1 cellular context compared by ENCODE assay signal in the genomic region with DNA sequence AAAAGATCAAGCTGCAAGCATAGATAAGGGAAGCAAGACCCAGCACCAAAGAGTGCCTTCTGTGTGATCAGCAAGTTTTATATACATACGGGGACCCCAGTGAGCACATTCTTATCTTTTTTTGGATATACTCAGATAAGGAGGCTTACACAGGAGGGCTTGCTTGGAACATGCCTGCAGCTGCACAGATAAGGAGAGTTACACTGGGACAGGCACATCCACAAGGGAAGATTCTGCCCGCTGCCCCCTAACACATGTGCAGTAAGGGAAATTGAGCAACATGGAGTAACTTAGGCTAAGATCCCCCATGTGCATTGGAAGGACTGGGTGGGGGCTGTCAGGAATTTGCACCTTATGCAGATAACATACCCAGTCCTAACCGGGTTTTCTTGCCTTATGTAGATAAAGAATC.
TF ChIP-seq lines count a peak whose summit lies in the region.

No MANE protein-coding gene starts in this region.

TF ChIP-seq in K562, 482 proteins besides CTCF, POLR2A, EP300 and RAD21 (continued from another document and continues in another):
- TF ChIP-seq, protein P1, sequence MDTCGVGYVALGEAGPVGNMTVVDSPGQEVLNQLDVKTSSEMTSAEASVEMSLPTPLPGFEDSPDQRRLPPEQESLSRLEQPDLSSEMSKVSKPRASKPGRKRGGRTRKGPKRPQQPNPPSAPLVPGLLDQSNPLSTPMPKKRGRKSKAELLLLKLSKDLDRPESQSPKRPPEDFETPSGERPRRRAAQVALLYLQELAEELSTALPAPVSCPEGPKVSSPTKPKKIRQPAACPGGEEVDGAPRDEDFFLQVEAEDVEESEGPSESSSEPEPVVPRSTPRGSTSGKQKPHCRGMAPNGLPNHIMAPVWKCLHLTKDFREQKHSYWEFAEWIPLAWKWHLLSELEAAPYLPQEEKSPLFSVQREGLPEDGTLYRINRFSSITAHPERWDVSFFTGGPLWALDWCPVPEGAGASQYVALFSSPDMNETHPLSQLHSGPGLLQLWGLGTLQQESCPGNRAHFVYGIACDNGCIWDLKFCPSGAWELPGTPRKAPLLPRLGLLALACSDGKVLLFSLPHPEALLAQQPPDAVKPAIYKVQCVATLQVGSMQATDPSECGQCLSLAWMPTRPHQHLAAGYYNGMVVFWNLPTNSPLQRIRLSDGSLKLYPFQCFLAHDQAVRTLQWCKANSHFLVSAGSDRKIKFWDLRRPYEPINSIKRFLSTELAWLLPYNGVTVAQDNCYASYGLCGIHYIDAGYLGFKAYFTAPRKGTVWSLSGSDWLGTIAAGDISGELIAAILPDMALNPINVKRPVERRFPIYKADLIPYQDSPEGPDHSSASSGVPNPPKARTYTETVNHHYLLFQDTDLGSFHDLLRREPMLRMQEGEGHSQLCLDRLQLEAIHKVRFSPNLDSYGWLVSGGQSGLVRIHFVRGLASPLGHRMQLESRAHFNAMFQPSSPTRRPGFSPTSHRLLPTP (IDR thresholded peaks at IDR 0.05; ENCODE audit: borderline replicate concordance, extremely low read depth, insufficient read length) = no peak
- TF ChIP-seq TEAD2 (tag; IDR thresholded peaks at IDR 0.05) (peak; percentile 88), ZNF134 (CRISPR knock-in tag; conservative IDR thresholded peaks at IDR 0.05) (peak; percentile 78), ZNF79 (CRISPR knock-in tag; IDR thresholded peaks at IDR 0.05; ENCODE audit: low read depth) (peak; percentile 93), NFATC3 (IDR thresholded peaks at IDR 0.05) (no peak), ZNF232 (CRISPR knock-in tag; IDR thresholded peaks at IDR 0.05) (no peak), BHLHE40 (IDR thresholded peaks at IDR 0.05; ENCODE audit: low read length) (peak; percentile 61; the same call in 1 of the 2 replicates), SOX6 (IDR thresholded peaks at IDR 0.05) (peak; percentile 94), SETDB1 (IDR thresholded peaks at IDR 0.05; ENCODE audit: low read length) (no peak), ZNF445 (CRISPR knock-in tag; IDR thresholded peaks at IDR 0.05; ENCODE audit: low read depth) (peak; percentile 66; the same call in 1 of the 2 replicates), MEF2A (IDR thresholded peaks at IDR 0.05; ENCODE audit: control insufficient read depth, low read depth, low read length) (no peak), HMG20A (CRISPR knock-in tag; conservative IDR thresholded peaks at IDR 0.05) (peak; percentile 83), GATAD2A (IDR thresholded peaks at IDR 0.05) (peak; percentile 97), CEBPB (tag; IDR thresholded peaks at IDR 0.05) (peak; percentile 86), SIN3A (IDR thresholded peaks at IDR 0.05; ENCODE audit: borderline replicate concordance in 2 of 2, control insufficient read depth in 1 of 2, low read depth in 2 of 2, low read length in 2 of 2) (no peak), ELF1 (tag; IDR thresholded peaks at IDR 0.05) (no peak), ZNF239 (CRISPR knock-in tag; IDR thresholded peaks at IDR 0.05) (peak; percentile 93), SMARCA4 (IDR thresholded peaks at IDR 0.05) (peak; percentile 93), ZNF785 (CRISPR knock-in tag; IDR thresholded peaks at IDR 0.05) (no peak), POLR3G (IDR thresholded peaks at IDR 0.05; ENCODE audit: extremely low read depth, insufficient read length, insufficient replicate concordance) (no peak), CBX5 (IDR thresholded peaks at IDR 0.05; ENCODE audit: borderline replicate concordance, low read depth) (no peak), RCOR1 (IDR thresholded peaks at IDR 0.05; ENCODE audit: borderline replicate concordance in 1 of 2, low read depth in 2 of 2, low read length in 2 of 2) (peak in 1 of 2 experiments; percentile 84; a peak in 1 of 4 replicates), IRF2 (CRISPR knock-in tag; IDR thresholded peaks at IDR 0.05) (no peak), U2AF1 (optimal IDR thresholded peaks at IDR 0.05; ENCODE audit: low read depth, low read length) (no peak), KDM5B (IDR thresholded peaks at IDR 0.05; ENCODE audit: insufficient replicate concordance, low read depth, low read length) (no peak), BRCA1 (IDR thresholded peaks at IDR 0.05) (no peak), BRCA1 (CRISPR knock-in tag; IDR thresholded peaks at IDR 0.05) (no peak), NFE2L1 (tag; IDR thresholded peaks at IDR 0.05; ENCODE audit: borderline replicate concordance, low read depth) (peak; percentile 55; the same call in 1 of the 2 replicates), RUNX1 (IDR thresholded peaks at IDR 0.05; ENCODE audit: low read depth) (no peak), POLR2G (IDR thresholded peaks at IDR 0.05; ENCODE audit: low read depth, low read length) (no peak), ZNF586 (CRISPR knock-in tag; conservative IDR thresholded peaks at IDR 0.05) (peak; percentile 92), CAMTA2 (CRISPR knock-in tag; conservative IDR thresholded peaks at IDR 0.05) (peak; percentile 84; the same call in 1 of the 2 replicates), RAD51 (IDR thresholded peaks at IDR 0.05; ENCODE audit: borderline replicate concordance, low read depth) (no peak), ZNF217 (CRISPR knock-in tag; IDR thresholded peaks at IDR 0.05) (no peak), HNRNPH1 (optimal IDR thresholded peaks at IDR 0.05; ENCODE audit: low read depth, low read length) (no peak), ZEB2 (IDR thresholded peaks at IDR 0.05) (no peak), ZNF12 (CRISPR knock-in tag; IDR thresholded peaks at IDR 0.05) (no peak), ASH1L (IDR thresholded peaks at IDR 0.05; ENCODE audit: borderline replicate concordance, low read depth, partially characterized antibody) (no peak), ZC3H4 (CRISPR knock-in tag; IDR thresholded peaks at IDR 0.05; ENCODE audit: borderline replicate concordance) (no peak), FOXJ3 (CRISPR knock-in tag; IDR thresholded peaks at IDR 0.05) (no peak), ZKSCAN3 (CRISPR knock-in tag; IDR thresholded peaks at IDR 0.05) (no peak), KLF16 (IDR thresholded peaks at IDR 0.05) (peak; percentile 90), WHSC1 (IDR thresholded peaks at IDR 0.05; ENCODE audit: low read length) (no peak), BRD4 (IDR thresholded peaks at IDR 0.05) (no peak), ZNF165 (CRISPR knock-in tag; IDR thresholded peaks at IDR 0.05; ENCODE audit: borderline replicate concordance) (peak; percentile 99), TAL1 (IDR thresholded peaks at IDR 0.05) (peak; percentile 97)
- TF ChIP-seq, protein P2, sequence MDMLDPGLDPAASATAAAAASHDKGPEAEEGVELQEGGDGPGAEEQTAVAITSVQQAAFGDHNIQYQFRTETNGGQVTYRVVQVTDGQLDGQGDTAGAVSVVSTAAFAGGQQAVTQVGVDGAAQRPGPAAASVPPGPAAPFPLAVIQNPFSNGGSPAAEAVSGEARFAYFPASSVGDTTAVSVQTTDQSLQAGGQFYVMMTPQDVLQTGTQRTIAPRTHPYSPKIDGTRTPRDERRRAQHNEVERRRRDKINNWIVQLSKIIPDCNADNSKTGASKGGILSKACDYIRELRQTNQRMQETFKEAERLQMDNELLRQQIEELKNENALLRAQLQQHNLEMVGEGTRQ (CRISPR knock-in tag; IDR thresholded peaks at IDR 0.05) = no peak
- TF ChIP-seq, protein P3, sequence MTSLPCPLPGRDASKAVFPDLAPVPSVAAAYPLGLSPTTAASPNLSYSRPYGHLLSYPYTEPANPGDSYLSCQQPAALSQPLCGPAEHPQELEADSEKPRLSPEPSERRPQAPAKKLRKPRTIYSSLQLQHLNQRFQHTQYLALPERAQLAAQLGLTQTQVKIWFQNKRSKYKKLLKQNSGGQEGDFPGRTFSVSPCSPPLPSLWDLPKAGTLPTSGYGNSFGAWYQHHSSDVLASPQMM (CRISPR knock-in tag; IDR thresholded peaks at IDR 0.05) = no peak
- TF ChIP-seq, protein P4, sequence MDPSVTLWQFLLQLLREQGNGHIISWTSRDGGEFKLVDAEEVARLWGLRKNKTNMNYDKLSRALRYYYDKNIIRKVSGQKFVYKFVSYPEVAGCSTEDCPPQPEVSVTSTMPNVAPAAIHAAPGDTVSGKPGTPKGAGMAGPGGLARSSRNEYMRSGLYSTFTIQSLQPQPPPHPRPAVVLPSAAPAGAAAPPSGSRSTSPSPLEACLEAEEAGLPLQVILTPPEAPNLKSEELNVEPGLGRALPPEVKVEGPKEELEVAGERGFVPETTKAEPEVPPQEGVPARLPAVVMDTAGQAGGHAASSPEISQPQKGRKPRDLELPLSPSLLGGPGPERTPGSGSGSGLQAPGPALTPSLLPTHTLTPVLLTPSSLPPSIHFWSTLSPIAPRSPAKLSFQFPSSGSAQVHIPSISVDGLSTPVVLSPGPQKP (CRISPR knock-in tag; IDR thresholded peaks at IDR 0.05) = no peak
- TF ChIP-seq, protein P5, sequence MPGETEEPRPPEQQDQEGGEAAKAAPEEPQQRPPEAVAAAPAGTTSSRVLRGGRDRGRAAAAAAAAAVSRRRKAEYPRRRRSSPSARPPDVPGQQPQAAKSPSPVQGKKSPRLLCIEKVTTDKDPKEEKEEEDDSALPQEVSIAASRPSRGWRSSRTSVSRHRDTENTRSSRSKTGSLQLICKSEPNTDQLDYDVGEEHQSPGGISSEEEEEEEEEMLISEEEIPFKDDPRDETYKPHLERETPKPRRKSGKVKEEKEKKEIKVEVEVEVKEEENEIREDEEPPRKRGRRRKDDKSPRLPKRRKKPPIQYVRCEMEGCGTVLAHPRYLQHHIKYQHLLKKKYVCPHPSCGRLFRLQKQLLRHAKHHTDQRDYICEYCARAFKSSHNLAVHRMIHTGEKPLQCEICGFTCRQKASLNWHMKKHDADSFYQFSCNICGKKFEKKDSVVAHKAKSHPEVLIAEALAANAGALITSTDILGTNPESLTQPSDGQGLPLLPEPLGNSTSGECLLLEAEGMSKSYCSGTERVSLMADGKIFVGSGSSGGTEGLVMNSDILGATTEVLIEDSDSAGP (CRISPR knock-in tag; IDR thresholded peaks at IDR 0.05) = no peak
- TF ChIP-seq, protein P6, sequence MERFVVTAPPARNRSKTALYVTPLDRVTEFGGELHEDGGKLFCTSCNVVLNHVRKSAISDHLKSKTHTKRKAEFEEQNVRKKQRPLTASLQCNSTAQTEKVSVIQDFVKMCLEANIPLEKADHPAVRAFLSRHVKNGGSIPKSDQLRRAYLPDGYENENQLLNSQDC (CRISPR knock-in tag; IDR thresholded peaks at IDR 0.05) = no peak
- TF ChIP-seq, protein P7, sequence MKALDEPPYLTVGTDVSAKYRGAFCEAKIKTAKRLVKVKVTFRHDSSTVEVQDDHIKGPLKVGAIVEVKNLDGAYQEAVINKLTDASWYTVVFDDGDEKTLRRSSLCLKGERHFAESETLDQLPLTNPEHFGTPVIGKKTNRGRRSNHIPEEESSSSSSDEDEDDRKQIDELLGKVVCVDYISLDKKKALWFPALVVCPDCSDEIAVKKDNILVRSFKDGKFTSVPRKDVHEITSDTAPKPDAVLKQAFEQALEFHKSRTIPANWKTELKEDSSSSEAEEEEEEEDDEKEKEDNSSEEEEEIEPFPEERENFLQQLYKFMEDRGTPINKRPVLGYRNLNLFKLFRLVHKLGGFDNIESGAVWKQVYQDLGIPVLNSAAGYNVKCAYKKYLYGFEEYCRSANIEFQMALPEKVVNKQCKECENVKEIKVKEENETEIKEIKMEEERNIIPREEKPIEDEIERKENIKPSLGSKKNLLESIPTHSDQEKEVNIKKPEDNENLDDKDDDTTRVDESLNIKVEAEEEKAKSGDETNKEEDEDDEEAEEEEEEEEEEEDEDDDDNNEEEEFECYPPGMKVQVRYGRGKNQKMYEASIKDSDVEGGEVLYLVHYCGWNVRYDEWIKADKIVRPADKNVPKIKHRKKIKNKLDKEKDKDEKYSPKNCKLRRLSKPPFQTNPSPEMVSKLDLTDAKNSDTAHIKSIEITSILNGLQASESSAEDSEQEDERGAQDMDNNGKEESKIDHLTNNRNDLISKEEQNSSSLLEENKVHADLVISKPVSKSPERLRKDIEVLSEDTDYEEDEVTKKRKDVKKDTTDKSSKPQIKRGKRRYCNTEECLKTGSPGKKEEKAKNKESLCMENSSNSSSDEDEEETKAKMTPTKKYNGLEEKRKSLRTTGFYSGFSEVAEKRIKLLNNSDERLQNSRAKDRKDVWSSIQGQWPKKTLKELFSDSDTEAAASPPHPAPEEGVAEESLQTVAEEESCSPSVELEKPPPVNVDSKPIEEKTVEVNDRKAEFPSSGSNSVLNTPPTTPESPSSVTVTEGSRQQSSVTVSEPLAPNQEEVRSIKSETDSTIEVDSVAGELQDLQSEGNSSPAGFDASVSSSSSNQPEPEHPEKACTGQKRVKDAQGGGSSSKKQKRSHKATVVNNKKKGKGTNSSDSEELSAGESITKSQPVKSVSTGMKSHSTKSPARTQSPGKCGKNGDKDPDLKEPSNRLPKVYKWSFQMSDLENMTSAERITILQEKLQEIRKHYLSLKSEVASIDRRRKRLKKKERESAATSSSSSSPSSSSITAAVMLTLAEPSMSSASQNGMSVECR (CRISPR knock-in tag; IDR thresholded peaks at IDR 0.05) = no peak
- TF ChIP-seq, protein P8, sequence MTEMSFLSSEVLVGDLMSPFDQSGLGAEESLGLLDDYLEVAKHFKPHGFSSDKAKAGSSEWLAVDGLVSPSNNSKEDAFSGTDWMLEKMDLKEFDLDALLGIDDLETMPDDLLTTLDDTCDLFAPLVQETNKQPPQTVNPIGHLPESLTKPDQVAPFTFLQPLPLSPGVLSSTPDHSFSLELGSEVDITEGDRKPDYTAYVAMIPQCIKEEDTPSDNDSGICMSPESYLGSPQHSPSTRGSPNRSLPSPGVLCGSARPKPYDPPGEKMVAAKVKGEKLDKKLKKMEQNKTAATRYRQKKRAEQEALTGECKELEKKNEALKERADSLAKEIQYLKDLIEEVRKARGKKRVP (CRISPR knock-in tag; IDR thresholded peaks at IDR 0.05) = peak; percentile 92
- TF ChIP-seq, protein P9, sequence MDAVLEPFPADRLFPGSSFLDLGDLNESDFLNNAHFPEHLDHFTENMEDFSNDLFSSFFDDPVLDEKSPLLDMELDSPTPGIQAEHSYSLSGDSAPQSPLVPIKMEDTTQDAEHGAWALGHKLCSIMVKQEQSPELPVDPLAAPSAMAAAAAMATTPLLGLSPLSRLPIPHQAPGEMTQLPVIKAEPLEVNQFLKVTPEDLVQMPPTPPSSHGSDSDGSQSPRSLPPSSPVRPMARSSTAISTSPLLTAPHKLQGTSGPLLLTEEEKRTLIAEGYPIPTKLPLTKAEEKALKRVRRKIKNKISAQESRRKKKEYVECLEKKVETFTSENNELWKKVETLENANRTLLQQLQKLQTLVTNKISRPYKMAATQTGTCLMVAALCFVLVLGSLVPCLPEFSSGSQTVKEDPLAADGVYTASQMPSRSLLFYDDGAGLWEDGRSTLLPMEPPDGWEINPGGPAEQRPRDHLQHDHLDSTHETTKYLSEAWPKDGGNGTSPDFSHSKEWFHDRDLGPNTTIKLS (IDR thresholded peaks at IDR 0.05; ENCODE audit: borderline replicate concordance, low read depth) = no peak
- TF ChIP-seq, protein P10, sequence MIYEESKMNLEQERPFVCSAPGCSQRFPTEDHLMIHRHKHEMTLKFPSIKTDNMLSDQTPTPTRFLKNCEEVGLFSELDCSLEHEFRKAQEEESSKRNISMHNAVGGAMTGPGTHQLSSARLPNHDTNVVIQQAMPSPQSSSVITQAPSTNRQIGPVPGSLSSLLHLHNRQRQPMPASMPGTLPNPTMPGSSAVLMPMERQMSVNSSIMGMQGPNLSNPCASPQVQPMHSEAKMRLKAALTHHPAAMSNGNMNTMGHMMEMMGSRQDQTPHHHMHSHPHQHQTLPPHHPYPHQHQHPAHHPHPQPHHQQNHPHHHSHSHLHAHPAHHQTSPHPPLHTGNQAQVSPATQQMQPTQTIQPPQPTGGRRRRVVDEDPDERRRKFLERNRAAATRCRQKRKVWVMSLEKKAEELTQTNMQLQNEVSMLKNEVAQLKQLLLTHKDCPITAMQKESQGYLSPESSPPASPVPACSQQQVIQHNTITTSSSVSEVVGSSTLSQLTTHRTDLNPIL (CRISPR knock-in tag; IDR thresholded peaks at IDR 0.05) = peak; percentile 86; the same call in 1 of the 2 replicates
